ENCODE assay signal across 6 cellular contexts in the genomic region with DNA sequence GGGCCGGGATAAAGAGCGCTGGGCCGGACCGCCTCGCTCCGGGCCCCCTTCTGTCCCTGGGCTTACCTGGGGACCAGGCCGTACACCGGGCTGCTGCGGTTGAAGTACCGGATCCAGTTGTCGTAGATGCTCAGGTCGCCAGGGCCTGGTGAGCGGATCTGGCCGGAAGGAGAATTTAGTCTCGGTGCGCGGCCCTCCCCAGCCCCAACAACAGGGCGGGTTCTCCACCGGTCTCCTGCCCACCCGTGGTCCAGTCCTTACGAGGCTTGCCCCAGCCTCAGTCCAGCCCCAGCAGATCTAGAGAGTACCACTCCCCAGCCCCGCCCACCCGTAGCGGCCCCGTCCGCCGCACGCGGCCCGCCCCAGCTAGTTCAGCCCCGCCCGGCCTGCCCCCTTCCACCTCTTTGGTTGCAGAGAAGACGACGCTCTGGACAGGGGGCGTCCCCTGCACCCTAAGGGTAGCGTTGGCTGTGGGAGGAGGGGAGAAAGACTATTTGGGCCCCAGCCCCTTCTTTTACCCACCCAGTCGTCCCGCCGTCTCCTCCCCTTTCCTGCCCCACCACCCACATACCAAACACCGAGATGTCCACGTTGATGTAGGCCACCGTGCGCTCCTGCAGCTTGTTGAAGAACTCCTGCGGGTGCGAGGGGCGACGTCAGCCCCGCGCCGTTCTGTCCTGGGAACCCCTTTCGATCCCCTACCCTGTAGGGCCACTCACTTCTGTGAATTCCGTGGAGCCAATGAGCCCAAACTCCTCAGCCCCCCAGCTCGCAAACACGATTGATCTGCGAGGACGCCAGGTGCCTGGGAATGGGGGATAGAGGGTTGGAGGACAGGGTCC. TPM values are rescaled to one million over a fixed set of nuclear protein-coding genes. Genes with fewer than 3 reads are reported as not detected.
DNase-seq lines count a peak whose midpoint lies in the region; ATAC-seq lines count a peak whose summit lies in the region.

No MANE protein-coding gene starts in this region.

- DNase-seq in CD8-positive, alpha-beta memory T cell = peak in 1 of 5 donors; percentile 56
- DNase-seq in adipocyte (ENCODE audit: low read depth) = no peak
- DNase-seq in NCI-H526 (lab: John Stamatoyannopoulos, UW) = no peak
- DNase-seq in 8988T = no peak

- CTCF ChIA-PET in CD8-positive, alpha-beta memory T cell (lab: Charles Lee) = interaction anchor here (0.8 to 1.7 kb wide), 2 partner anchors 21 to 35 kb away, joined by 3 to 4 read pairs; a partner anchor contains a TSS

- no peaks in the 10 kb centered on the region for H3K36me3 ChIP-seq in CD8-positive, alpha-beta memory T cell (ENCODE audit: insufficient read depth, low read length)
- H3K36me3 ChIP-seq in adipocyte (ENCODE audit: control insufficient read depth, insufficient read depth, low read length, severe bottlenecking) (peaks cover 7% of the 10 kb centered on the region), mucosa of stomach (ENCODE audit: control insufficient read depth, insufficient read depth, low read length) (peaks cover 6% of the 10 kb centered on the region)

- H3K27ac Mint-ChIP-seq in CD8-positive, alpha-beta memory T cell = peak overlapping the region; percentile 24 to 91 (median 77)

- POLR2A ChIA-PET in CD8-positive, alpha-beta memory T cell (lab: Charles Lee) = no interaction called here

- H3K27me3 Mint-ChIP-seq in CD8-positive, alpha-beta memory T cell = peaks cover 0 to 4% of the 10 kb centered on the region in 2 donors

- H3K4me1 ChIP-seq in CD8-positive, alpha-beta memory T cell (ENCODE audit: insufficient read depth, low read length) = peaks cover 6% of the 10 kb centered on the region
- H3K4me1 ChIP-seq in adipocyte (ENCODE audit: control insufficient read depth, insufficient read depth, low read length) = peaks cover 17% of the 10 kb centered on the region
- peaks cover 11% of the 10 kb centered on the region for H3K4me1 ChIP-seq in mucosa of stomach (ENCODE audit: control insufficient read depth, insufficient read depth, low read length)

- H3K9ac ChIP-seq in adipocyte (ENCODE audit: low read length) (peak overlapping the region; percentile 71), mucosa of stomach (ENCODE audit: low read length) (peak overlapping the region; percentile 45)

- peaks cover 5 to 23% (median 10%) of the 10 kb centered on the region in 3 donors for H3K4me1 Mint-ChIP-seq in CD8-positive, alpha-beta memory T cell

- no peak for ATAC-seq in HG03280 (IDR thresholded peaks at IDR 0.05; ENCODE audit: unreplicated experiment)

- H3K4me3 ChIP-seq in CD8-positive, alpha-beta memory T cell (ENCODE audit: low read length) = peak overlapping the region; percentile 30
- H3K4me3 ChIP-seq in adipocyte (ENCODE audit: low read length) (peak overlapping the region; percentile 77), mucosa of stomach (ENCODE audit: low read length) (no peak overlapping the region)

- H3K27me3 ChIP-seq in CD8-positive, alpha-beta memory T cell (ENCODE audit: insufficient read depth, low read length, poor library complexity, severe bottlenecking) = no peaks in the 10 kb centered on the region
- peaks cover 4% of the 10 kb centered on the region for H3K27me3 ChIP-seq in adipocyte (replicated peaks; ENCODE audit: control insufficient read depth, insufficient read depth, low read length)
- H3K27me3 ChIP-seq in mucosa of stomach (ENCODE audit: control insufficient read depth, insufficient read depth, low read length) = no peaks in the 10 kb centered on the region

- H3K36me3 Mint-ChIP-seq in CD8-positive, alpha-beta memory T cell = peaks cover 0 to 12% (median 0%) of the 10 kb centered on the region in 3 donors

- no peaks in the 10 kb centered on the region for H3K9me3 ChIP-seq in CD8-positive, alpha-beta memory T cell (ENCODE audit: low read length)
- H3K9me3 ChIP-seq in adipocyte (ENCODE audit: control insufficient read depth, low read length) (no peaks in the 10 kb centered on the region), mucosa of stomach (ENCODE audit: control insufficient read depth, low read length) (no peaks in the 10 kb centered on the region)

- H3K9me3 Mint-ChIP-seq in CD8-positive, alpha-beta memory T cell = no peaks in the 10 kb centered on the region

- H3K4me3 Mint-ChIP-seq in CD8-positive, alpha-beta memory T cell = peak overlapping the region; percentile 73 to 89 (median 85)

- no peak overlapping the region for H3K27ac ChIP-seq in CD8-positive, alpha-beta memory T cell (ENCODE audit: low read depth, low read length)

RNA-seq across cellular contexts. Expression of a gene that starts 6.8 kb away (rescaled TPM):
- total RNA-seq in CD8-positive, alpha-beta memory T cell = 10 to 100 TPM; 24.8 to 27.1 TPM
- polyA plus RNA-seq in CD8-positive, alpha-beta memory T cell = 12.0 TPM

RNA-seq across cellular contexts. Expression of a gene that starts 10.6 kb away (rescaled TPM):
- 10 to 100 TPM; 10.8 to 13.3 TPM for total RNA-seq in CD8-positive, alpha-beta memory T cell
- polyA plus RNA-seq in CD8-positive, alpha-beta memory T cell = 17.0 TPM

RNA-seq across cellular contexts. Expression of a gene that starts 20.6 kb away (rescaled TPM):
- total RNA-seq in CD8-positive, alpha-beta memory T cell = 10 to 100 TPM; 18.3 to 21.6 TPM
- 16.4 TPM for polyA plus RNA-seq in CD8-positive, alpha-beta memory T cell

RNA-seq across cellular contexts. Expression of a gene that starts 33.8 kb away (rescaled TPM):
- total RNA-seq in CD8-positive, alpha-beta memory T cell = 100 to 1,000 TPM; 125 TPM
- 99.7 TPM for polyA plus RNA-seq in CD8-positive, alpha-beta memory T cell

RNA-seq across cellular contexts. Expression of a gene that starts 36.0 kb away (rescaled TPM):
- total RNA-seq in CD8-positive, alpha-beta memory T cell = 10 to 100 TPM; 94.9 to 98.8 TPM
- 0.54 TPM for polyA plus RNA-seq in CD8-positive, alpha-beta memory T cell
